Comparison of ENCODE assay signal across 1 cellular context in the genomic region with DNA sequence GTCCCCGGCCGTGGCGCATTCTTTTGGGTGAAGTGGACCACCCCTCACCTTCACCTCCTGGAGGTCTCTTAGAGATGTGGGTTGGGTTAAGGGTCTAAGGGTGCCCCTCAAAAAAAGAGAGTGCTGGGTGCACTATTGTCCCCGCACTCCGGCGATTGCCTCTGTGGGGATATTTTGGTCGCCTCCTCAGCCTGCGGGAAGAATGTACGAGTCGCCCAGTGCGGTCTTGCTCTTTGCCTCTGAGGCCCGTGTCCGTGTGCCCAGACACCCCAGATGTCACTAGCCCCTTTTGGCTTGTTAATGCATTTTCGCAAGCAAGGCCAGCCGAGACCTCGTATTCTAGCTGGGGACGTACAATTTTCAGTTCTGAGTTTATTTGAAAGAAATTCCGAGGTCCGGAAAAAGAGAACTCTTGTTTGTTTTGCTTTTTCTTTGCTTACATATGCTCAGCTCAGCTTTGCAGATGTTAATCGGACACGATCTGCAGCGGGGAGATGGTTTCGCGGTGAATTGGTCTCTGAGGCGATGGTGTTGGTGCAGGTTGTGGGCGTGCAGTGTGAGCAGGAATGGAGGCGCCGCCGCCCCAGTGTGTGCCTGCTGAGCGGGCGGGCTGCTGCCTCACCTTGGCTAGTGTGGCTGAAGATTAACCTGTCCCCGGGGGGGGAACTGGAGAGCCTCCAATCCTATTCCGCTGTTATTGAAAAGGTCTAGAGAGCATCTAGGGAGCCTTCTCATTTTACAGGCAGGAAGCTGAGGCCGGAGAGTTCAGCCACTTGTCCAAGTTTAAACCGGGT.
TF ChIP-seq lines count a peak whose summit lies in the region.

No MANE protein-coding gene starts in this region.

TF ChIP-seq in HepG2, 621 proteins besides CTCF, POLR2A, EP300 and RAD21 (continued from another document):
- TF ChIP-seq ZBTB43 (CRISPR knock-in tag; conservative IDR thresholded peaks at IDR 0.05) (0 out of 2 replicates have a peak, but pooled peaks have one; percentile 64), CENPBD1 (CRISPR knock-in tag; IDR thresholded peaks at IDR 0.05; ENCODE audit: borderline replicate concordance, low read depth) (no peak), ZSCAN25 (CRISPR knock-in tag; IDR thresholded peaks at IDR 0.05) (0 out of 2 replicates have a peak, but pooled peaks have one; percentile 16), TEAD3 (CRISPR knock-in tag; optimal IDR thresholded peaks at IDR 0.05; ENCODE audit: borderline replicate concordance) (no peak), SIX1 (CRISPR knock-in tag; IDR thresholded peaks at IDR 0.05; ENCODE audit: borderline replicate concordance) (peak; percentile 86), PHF5A (CRISPR knock-in tag; IDR thresholded peaks at IDR 0.05; ENCODE audit: low read depth, unreplicated experiment) (peak; percentile 26), IRF9 (CRISPR knock-in tag; IDR thresholded peaks at IDR 0.05; ENCODE audit: borderline replicate concordance) (peak; percentile 32; the same call in 1 of the 2 replicates), GZF1 (CRISPR knock-in tag; IDR thresholded peaks at IDR 0.05) (peak; percentile 79; the same call in 1 of the 2 replicates), HBP1 (CRISPR knock-in tag; IDR thresholded peaks at IDR 0.05; ENCODE audit: low read depth) (no peak), GLI4 (CRISPR knock-in tag; IDR thresholded peaks at IDR 0.05; ENCODE audit: borderline replicate concordance) (0 out of 2 replicates have a peak, but pooled peaks have one; percentile 6), ZBTB25 (CRISPR knock-in tag; IDR thresholded peaks at IDR 0.05) (peak; percentile 64; the same call in 1 of the 2 replicates), GATAD2A (CRISPR knock-in tag; IDR thresholded peaks at IDR 0.05) (peak; percentile 41; the same call in 1 of the 2 replicates), CBX1 (IDR thresholded peaks at IDR 0.05; ENCODE audit: low read depth) (peak; percentile 43), ZNF143 (CRISPR knock-in tag; IDR thresholded peaks at IDR 0.05) (0 out of 2 replicates have a peak, but pooled peaks have one; percentile 18), UBTF (CRISPR knock-in tag; IDR thresholded peaks at IDR 0.05) (peak; percentile 74), ZFP1 (CRISPR knock-in tag; IDR thresholded peaks at IDR 0.05) (no peak), ZNF512B (CRISPR knock-in tag; IDR thresholded peaks at IDR 0.05; ENCODE audit: borderline replicate concordance) (peak; percentile 97), ZEB1 (IDR thresholded peaks at IDR 0.05; ENCODE audit: insufficient replicate concordance, low read depth) (peak; percentile 67), LCORL (IDR thresholded peaks at IDR 0.05) (no peak), LCORL (CRISPR knock-in tag; IDR thresholded peaks at IDR 0.05) (peak; percentile 72), SRY (CRISPR knock-in tag; IDR thresholded peaks at IDR 0.05) (peak; percentile 19; the same call in 1 of the 2 replicates), SRSF1 (optimal IDR thresholded peaks at IDR 0.05; ENCODE audit: low read depth, low read length) (peak; percentile 36), GABPA (IDR thresholded peaks at IDR 0.05; ENCODE audit: low read depth, low read length) (no peak), GABPA (CRISPR knock-in tag; IDR thresholded peaks at IDR 0.05; ENCODE audit: low read depth) (0 out of 2 replicates have a peak, but pooled peaks have one; percentile 29)
- TF ChIP-seq, protein P1, sequence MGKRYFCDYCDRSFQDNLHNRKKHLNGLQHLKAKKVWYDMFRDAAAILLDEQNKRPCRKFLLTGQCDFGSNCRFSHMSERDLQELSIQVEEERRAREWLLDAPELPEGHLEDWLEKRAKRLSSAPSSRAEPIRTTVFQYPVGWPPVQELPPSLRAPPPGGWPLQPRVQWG (CRISPR knock-in tag; IDR thresholded peaks at IDR 0.05; ENCODE audit: borderline replicate concordance, low read depth) = no peak
- TF ChIP-seq, protein P2, sequence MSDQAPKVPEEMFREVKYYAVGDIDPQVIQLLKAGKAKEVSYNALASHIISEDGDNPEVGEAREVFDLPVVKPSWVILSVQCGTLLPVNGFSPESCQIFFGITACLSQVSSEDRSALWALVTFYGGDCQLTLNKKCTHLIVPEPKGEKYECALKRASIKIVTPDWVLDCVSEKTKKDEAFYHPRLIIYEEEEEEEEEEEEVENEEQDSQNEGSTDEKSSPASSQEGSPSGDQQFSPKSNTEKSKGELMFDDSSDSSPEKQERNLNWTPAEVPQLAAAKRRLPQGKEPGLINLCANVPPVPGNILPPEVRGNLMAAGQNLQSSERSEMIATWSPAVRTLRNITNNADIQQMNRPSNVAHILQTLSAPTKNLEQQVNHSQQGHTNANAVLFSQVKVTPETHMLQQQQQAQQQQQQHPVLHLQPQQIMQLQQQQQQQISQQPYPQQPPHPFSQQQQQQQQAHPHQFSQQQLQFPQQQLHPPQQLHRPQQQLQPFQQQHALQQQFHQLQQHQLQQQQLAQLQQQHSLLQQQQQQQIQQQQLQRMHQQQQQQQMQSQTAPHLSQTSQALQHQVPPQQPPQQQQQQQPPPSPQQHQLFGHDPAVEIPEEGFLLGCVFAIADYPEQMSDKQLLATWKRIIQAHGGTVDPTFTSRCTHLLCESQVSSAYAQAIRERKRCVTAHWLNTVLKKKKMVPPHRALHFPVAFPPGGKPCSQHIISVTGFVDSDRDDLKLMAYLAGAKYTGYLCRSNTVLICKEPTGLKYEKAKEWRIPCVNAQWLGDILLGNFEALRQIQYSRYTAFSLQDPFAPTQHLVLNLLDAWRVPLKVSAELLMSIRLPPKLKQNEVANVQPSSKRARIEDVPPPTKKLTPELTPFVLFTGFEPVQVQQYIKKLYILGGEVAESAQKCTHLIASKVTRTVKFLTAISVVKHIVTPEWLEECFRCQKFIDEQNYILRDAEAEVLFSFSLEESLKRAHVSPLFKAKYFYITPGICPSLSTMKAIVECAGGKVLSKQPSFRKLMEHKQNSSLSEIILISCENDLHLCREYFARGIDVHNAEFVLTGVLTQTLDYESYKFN (CRISPR knock-in tag; conservative IDR thresholded peaks at IDR 0.05) = peak; percentile 60
- TF ChIP-seq, protein P3, sequence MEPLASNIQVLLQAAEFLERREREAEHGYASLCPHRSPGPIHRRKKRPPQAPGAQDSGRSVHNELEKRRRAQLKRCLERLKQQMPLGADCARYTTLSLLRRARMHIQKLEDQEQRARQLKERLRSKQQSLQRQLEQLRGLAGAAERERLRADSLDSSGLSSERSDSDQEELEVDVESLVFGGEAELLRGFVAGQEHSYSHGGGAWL (CRISPR knock-in tag; IDR thresholded peaks at IDR 0.05) = no peak
